ENCODE assay signal across 31 cellular contexts in the genomic region with DNA sequence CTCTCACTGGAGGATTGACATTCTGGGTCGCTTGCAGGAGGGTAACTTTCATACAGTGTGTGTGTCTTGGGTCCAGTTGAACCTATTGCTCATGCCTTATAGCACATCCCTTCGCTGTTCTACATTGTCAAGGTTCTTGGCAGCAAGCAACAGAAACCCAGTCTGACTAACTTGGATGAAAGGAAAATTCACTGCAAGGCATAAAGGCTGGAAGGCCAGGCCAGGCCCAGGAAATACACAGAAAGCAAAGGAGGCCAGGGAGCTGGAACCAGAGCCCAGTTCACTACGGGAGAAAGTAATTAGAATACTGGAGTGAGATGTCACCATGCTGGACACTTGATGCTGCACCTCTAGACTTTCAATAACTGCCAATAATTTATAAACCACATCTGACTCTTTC.
DNase-seq lines count a peak whose midpoint lies in the region; ATAC-seq and TF ChIP-seq lines count a peak whose summit lies in the region.
"Had no signal": no experiment of that assay in that cellular context is flagged by ENCODE, and none has a peak within 500 bp of the region (broad histone marks: within the 10 kb centered on the region; RNA-seq: fewer than 3 reads in every experiment).

No MANE protein-coding gene starts in this region.

- peaks cover 34% of the 10 kb centered on the region for H3K4me1 Mint-ChIP-seq in T-helper 2 cell treated with Interferon-gamma antibody and Interleukin-4, amounts not matched to agents 5 μg/mL and 100 μg/mL, for 36 hours (ENCODE audit: low read depth)
- H3K4me1 Mint-ChIP-seq in natural killer cell (peaks cover 57 to 58% of the 10 kb centered on the region in 2 donors), brain (peaks cover 52% of the 10 kb centered on the region)
- H3K4me1 Mint-ChIP-seq in natural killer cell treated with Interleukin-12 subunit alpha and Interleukin-12 subunit beta and Interleukin-15 and Interleukin-18, amount 100 ng/mL, for 72 hours (ENCODE audit: low read depth in 2 of 2): peaks cover 27 to 47% of the 10 kb centered on the region in 2 donors

- ATAC-seq in natural killer cell: no peak
- no peak for ATAC-seq in natural killer cell treated with Interleukin-12 subunit alpha and Interleukin-12 subunit beta and Interleukin-15 and Interleukin-18, amount 100 ng/mL, for 72 hours
- no peak for ATAC-seq in HG03565 (IDR thresholded peaks at IDR 0.05; ENCODE audit: unreplicated experiment)
- no peak for ATAC-seq in GM19328 (IDR thresholded peaks at IDR 0.05; ENCODE audit: unreplicated experiment)
- ATAC-seq: foreskin keratinocyte, heart left ventricle, left ventricle myocardium superior, psoas muscle, sciatic nerve had no signal

- TF ChIP-seq CTCF in natural killer cell (IDR thresholded peaks at IDR 0.05): no peak
- TF ChIP-seq CTCF in brain (conservative IDR thresholded peaks at IDR 0.05): no peak

- peaks cover 14% of the 10 kb centered on the region for H3K36me3 Mint-ChIP-seq in T-helper 2 cell treated with Interferon-gamma antibody and Interleukin-4, amounts not matched to agents 5 μg/mL and 100 μg/mL, for 36 hours (ENCODE audit: low read depth)
- no peaks in the 10 kb centered on the region for H3K36me3 Mint-ChIP-seq in natural killer cell
- H3K36me3 Mint-ChIP-seq in natural killer cell treated with Interleukin-12 subunit alpha and Interleukin-12 subunit beta and Interleukin-15 and Interleukin-18, amount 100 ng/mL, for 72 hours: no peaks in the 10 kb centered on the region
- H3K36me3 Mint-ChIP-seq in brain: no peaks in the 10 kb centered on the region

- DNase-seq in T-helper 2 cell treated with Interferon-gamma antibody and Interleukin-4, amounts not matched to agents 5 μg/mL and 100 μg/mL, for 36 hours (ENCODE audit: low spot score): no peak
- no peak for DNase-seq in T-helper 2 cell
- DNase-seq in natural killer cell: no peak
- no peak for DNase-seq in natural killer cell treated with Interleukin-12 subunit alpha and Interleukin-12 subunit beta and Interleukin-15 and Interleukin-18, amount 100 ng/mL, for 72 hours (ENCODE audit: low spot score)
- DNase-seq in superior temporal gyrus (ENCODE audit: extremely low spot score): peak; percentile 14
- DNase-seq: 8988T; adrenal gland; cerebellar nuclear complex; EL; esophagus squamous epithelium; foreskin keratinocyte; H7; heart left ventricle; KBM-7; kidney; left ventricle myocardium superior; NCI-H1417; NCI-H2029 treated with DMSO at 0.1 percent for 48 hours; NCI-H2227 treated with DMSO at 0.1 percent for 48 hours; NK-92 treated with Interleukin-12 subunit alpha and Interleukin-12 subunit beta, amount 100 ng/mL, for 24 hours; occipital lobe; psoas muscle; stimulated activated CD8-positive, alpha-beta memory T cell treated with anti-CD3 and anti-CD28 coated beads, Interleukin-4, amount 100 ng/mL, for 48 hours; stomach; thyroid gland; uterus had no signal

- intact Hi-C loops in natural killer cell (cut with micrococcal nuclease): no loop called here

- no peak overlapping the region for H3K4me3 Mint-ChIP-seq in T-helper 2 cell treated with Interferon-gamma antibody and Interleukin-4, amounts not matched to agents 5 μg/mL and 100 μg/mL, for 36 hours
- H3K4me3 Mint-ChIP-seq in natural killer cell (no peak overlapping the region), brain (no peak overlapping the region)
- H3K4me3 Mint-ChIP-seq in natural killer cell treated with Interleukin-12 subunit alpha and Interleukin-12 subunit beta and Interleukin-15 and Interleukin-18, amount 100 ng/mL, for 72 hours: no peak overlapping the region

- H3K27me3 Mint-ChIP-seq in T-helper 2 cell treated with Interferon-gamma antibody and Interleukin-4, amounts not matched to agents 5 μg/mL and 100 μg/mL, for 36 hours (ENCODE audit: low read depth): peaks cover 4% of the 10 kb centered on the region
- H3K27me3 Mint-ChIP-seq in natural killer cell (ENCODE audit: low read depth in 2 of 2) (no peaks in the 10 kb centered on the region), brain (peaks cover 2% of the 10 kb centered on the region)
- H3K27me3 Mint-ChIP-seq in natural killer cell treated with Interleukin-12 subunit alpha and Interleukin-12 subunit beta and Interleukin-15 and Interleukin-18, amount 100 ng/mL, for 72 hours: no peaks in the 10 kb centered on the region

- peaks cover 13% of the 10 kb centered on the region for H3K9me3 Mint-ChIP-seq in T-helper 2 cell treated with Interferon-gamma antibody and Interleukin-4, amounts not matched to agents 5 μg/mL and 100 μg/mL, for 36 hours
- H3K9me3 Mint-ChIP-seq in natural killer cell: peaks cover 3 to 9% of the 10 kb centered on the region in 2 donors
- no peaks in the 10 kb centered on the region for H3K9me3 Mint-ChIP-seq in natural killer cell treated with Interleukin-12 subunit alpha and Interleukin-12 subunit beta and Interleukin-15 and Interleukin-18, amount 100 ng/mL, for 72 hours
- H3K9me3 Mint-ChIP-seq in brain: no peaks in the 10 kb centered on the region

- peak overlapping the region; percentile 9 for H3K27ac Mint-ChIP-seq in T-helper 2 cell treated with Interferon-gamma antibody and Interleukin-4, amounts not matched to agents 5 μg/mL and 100 μg/mL, for 36 hours
- H3K27ac Mint-ChIP-seq in natural killer cell (peak overlapping the region; percentile 91 to 94), brain (peak overlapping the region in 3 of 5 experiments; percentile 1 to 67 (median 22))
- H3K27ac Mint-ChIP-seq in natural killer cell treated with Interleukin-12 subunit alpha and Interleukin-12 subunit beta and Interleukin-15 and Interleukin-18, amount 100 ng/mL, for 72 hours: peak overlapping the region in 1 of 2 donors; percentile 58
- H3K27ac Mint-ChIP-seq: activated T-helper 2 cell treated with anti-CD3 and anti-CD28 coated beads, Interferon-gamma antibody, Interleukin-2, Interleukin-4, amounts not matched to agents 10 μg/mL and 5 μg/mL and 100 μg/mL, durations not matched to agents 14 hours and 24 hours and 36 hours had no signal
